ENCODE assay signal across 1 cellular context in the genomic region with DNA sequence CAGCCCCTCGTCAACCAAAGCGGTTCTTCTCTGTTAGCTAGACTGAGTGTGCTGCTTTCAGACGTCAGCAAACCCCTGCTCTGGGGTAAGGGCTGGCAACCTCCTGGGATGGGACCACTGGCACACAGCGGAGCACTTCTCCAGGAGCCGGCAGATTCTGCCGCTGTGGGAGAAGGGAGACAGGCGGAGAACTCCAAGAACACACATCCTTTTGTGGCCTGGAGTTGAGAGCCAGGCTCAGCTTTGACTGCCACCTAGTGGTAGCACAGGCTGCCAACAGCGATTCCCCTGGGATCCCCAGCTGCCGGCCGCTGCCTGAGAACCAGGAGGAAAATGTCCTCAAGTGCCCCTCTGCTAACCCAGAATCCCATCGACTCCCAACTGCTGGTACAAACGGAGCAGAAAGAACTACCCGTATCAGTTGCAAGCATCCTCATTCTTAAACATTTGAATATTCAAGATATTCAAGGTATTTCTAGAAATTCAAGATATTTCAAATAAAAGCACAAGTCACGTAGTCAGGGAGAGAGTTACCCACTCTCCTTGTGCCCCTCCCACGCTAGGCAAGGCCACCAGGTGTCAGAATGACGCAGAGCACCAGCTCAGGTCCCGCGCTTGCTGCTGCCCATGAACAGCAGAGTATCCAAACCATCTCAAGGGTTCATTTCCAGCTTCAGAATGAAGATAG.
TF ChIP-seq lines count a peak whose summit lies in the region.

No MANE protein-coding gene starts in this region.

TF ChIP-seq in HepG2, 621 proteins besides CTCF, POLR2A, EP300 and RAD21 (continued from another document and continues in another):
- TF ChIP-seq, protein P1, sequence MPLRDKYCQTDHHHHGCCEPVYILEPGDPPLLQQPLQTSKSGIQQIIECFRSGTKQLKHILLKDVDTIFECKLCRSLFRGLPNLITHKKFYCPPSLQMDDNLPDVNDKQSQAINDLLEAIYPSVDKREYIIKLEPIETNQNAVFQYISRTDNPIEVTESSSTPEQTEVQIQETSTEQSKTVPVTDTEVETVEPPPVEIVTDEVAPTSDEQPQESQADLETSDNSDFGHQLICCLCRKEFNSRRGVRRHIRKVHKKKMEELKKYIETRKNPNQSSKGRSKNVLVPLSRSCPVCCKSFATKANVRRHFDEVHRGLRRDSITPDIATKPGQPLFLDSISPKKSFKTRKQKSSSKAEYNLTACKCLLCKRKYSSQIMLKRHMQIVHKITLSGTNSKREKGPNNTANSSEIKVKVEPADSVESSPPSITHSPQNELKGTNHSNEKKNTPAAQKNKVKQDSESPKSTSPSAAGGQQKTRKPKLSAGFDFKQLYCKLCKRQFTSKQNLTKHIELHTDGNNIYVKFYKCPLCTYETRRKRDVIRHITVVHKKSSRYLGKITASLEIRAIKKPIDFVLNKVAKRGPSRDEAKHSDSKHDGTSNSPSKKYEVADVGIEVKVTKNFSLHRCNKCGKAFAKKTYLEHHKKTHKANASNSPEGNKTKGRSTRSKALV (CRISPR knock-in tag; IDR thresholded peaks at IDR 0.05) = peak; percentile 65; the same call in 1 of the 2 replicates
- TF ChIP-seq ZNF589 (CRISPR knock-in tag; conservative IDR thresholded peaks at IDR 0.05) (no peak), ZNF556 (CRISPR knock-in tag; IDR thresholded peaks at IDR 0.05; ENCODE audit: borderline replicate concordance) (no peak; the same call in 1 of the 2 replicates), ZNF790 (CRISPR knock-in tag; IDR thresholded peaks at IDR 0.05; ENCODE audit: borderline replicate concordance) (no peak), ZNF10 (CRISPR knock-in tag; IDR thresholded peaks at IDR 0.05; ENCODE audit: borderline replicate concordance, low read depth) (no peak), ELF3 (CRISPR knock-in tag; IDR thresholded peaks at IDR 0.05) (peak; percentile 60; the same call in 1 of the 2 replicates), BRD4 (CRISPR knock-in tag; IDR thresholded peaks at IDR 0.05) (no peak), PATZ1 (CRISPR knock-in tag; IDR thresholded peaks at IDR 0.05) (peak; percentile 49), ZNF713 (CRISPR knock-in tag; IDR thresholded peaks at IDR 0.05) (no peak), IKZF5 (CRISPR knock-in tag; IDR thresholded peaks at IDR 0.05) (peak; percentile 28; the same call in 1 of the 2 replicates), TP53 (CRISPR knock-in tag; conservative IDR thresholded peaks at IDR 0.05) (0 out of 2 replicates have a peak, but pooled peaks have one; percentile 48), FOSL1 (CRISPR knock-in tag; IDR thresholded peaks at IDR 0.05; ENCODE audit: borderline replicate concordance) (no peak), ZNF781 (CRISPR knock-in tag; IDR thresholded peaks at IDR 0.05; ENCODE audit: borderline replicate concordance, not compliant biosample characterization) (no peak), ARHGAP35 (CRISPR knock-in tag; IDR thresholded peaks at IDR 0.05; ENCODE audit: borderline replicate concordance) (no peak), NONO (IDR thresholded peaks at IDR 0.05) (no peak), NONO (CRISPR knock-in tag; conservative IDR thresholded peaks at IDR 0.05) (no peak; the same call in 1 of the 2 replicates), ZFP82 (CRISPR knock-in tag; IDR thresholded peaks at IDR 0.05; ENCODE audit: borderline replicate concordance) (no peak), CCAR2 (optimal IDR thresholded peaks at IDR 0.05; ENCODE audit: low read depth, low read length) (no peak), USF2 (IDR thresholded peaks at IDR 0.05; ENCODE audit: low read depth, low read length) (no peak), USF2 (CRISPR knock-in tag; IDR thresholded peaks at IDR 0.05; ENCODE audit: borderline replicate concordance) (no peak), ZNF446 (CRISPR knock-in tag; IDR thresholded peaks at IDR 0.05) (no peak), TRIM24 (CRISPR knock-in tag; IDR thresholded peaks at IDR 0.05) (no peak), PHF21A (CRISPR knock-in tag; IDR thresholded peaks at IDR 0.05) (no peak), EZH2 (conservative IDR thresholded peaks at IDR 0.05; ENCODE audit: low read depth, low read length) (no peak), ZNF33A (CRISPR knock-in tag; IDR thresholded peaks at IDR 0.05; ENCODE audit: borderline replicate concordance) (no peak), CENPBD1 (CRISPR knock-in tag; IDR thresholded peaks at IDR 0.05; ENCODE audit: borderline replicate concordance, low read depth) (no peak), RFX1 (IDR thresholded peaks at IDR 0.05) (no peak), MAFG (CRISPR knock-in tag; IDR thresholded peaks at IDR 0.05) (no peak), RNF219 (CRISPR knock-in tag; IDR thresholded peaks at IDR 0.05) (no peak), ZNF3 (CRISPR knock-in tag; IDR thresholded peaks at IDR 0.05) (no peak), ETV6 (CRISPR knock-in tag; conservative IDR thresholded peaks at IDR 0.05) (no peak), ZSCAN21 (CRISPR knock-in tag; IDR thresholded peaks at IDR 0.05; ENCODE audit: borderline replicate concordance) (no peak), KDM5B (CRISPR knock-in tag; IDR thresholded peaks at IDR 0.05; ENCODE audit: borderline replicate concordance) (no peak; the same call in 1 of the 2 replicates), ZNF598 (CRISPR knock-in tag; IDR thresholded peaks at IDR 0.05; ENCODE audit: borderline replicate concordance) (no peak), ZNF737 (CRISPR knock-in tag; IDR thresholded peaks at IDR 0.05; ENCODE audit: borderline replicate concordance) (no peak)
- TF ChIP-seq, protein P2, sequence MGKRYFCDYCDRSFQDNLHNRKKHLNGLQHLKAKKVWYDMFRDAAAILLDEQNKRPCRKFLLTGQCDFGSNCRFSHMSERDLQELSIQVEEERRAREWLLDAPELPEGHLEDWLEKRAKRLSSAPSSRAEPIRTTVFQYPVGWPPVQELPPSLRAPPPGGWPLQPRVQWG (CRISPR knock-in tag; IDR thresholded peaks at IDR 0.05; ENCODE audit: borderline replicate concordance, low read depth) = no peak
- TF ChIP-seq, protein P3, sequence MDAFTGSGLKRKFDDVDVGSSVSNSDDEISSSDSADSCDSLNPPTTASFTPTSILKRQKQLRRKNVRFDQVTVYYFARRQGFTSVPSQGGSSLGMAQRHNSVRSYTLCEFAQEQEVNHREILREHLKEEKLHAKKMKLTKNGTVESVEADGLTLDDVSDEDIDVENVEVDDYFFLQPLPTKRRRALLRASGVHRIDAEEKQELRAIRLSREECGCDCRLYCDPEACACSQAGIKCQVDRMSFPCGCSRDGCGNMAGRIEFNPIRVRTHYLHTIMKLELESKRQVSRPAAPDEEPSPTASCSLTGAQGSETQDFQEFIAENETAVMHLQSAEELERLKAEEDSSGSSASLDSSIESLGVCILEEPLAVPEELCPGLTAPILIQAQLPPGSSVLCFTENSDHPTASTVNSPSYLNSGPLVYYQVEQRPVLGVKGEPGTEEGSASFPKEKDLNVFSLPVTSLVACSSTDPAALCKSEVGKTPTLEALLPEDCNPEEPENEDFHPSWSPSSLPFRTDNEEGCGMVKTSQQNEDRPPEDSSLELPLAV (CRISPR knock-in tag; conservative IDR thresholded peaks at IDR 0.05; ENCODE audit: low read depth) = no peak
- TF ChIP-seq, protein P4, sequence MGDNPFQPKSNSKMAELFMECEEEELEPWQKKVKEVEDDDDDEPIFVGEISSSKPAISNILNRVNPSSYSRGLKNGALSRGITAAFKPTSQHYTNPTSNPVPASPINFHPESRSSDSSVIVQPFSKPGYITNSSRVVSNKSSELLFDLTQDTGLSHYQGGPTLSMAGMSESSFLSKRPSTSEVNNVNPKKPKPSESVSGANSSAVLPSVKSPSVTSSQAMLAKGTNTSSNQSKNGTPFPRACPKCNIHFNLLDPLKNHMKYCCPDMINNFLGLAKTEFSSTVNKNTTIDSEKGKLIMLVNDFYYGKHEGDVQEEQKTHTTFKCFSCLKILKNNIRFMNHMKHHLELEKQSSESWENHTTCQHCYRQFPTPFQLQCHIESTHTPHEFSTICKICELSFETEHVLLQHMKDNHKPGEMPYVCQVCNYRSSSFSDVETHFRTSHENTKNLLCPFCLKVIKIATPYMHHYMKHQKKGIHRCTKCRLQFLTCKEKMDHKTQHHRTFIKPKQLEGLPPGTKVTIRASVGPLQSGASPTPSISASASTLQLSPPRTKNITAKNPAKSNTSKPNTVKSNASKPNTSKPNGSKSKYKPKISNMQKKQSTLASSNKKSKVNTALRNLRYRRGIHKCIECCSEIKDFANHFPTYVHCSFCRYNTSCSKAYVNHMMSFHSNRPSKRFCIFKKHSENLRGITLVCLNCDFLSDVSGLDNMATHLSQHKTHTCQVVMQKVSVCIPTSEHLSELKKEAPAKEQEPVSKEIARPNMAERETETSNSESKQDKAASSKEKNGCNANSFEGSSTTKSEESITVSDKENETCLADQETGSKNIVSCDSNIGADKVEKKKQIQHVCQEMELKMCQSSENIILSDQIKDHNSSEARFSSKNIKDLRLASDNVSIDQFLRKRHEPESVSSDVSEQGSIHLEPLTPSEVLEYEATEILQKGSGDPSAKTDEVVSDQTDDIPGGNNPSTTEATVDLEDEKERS (CRISPR knock-in tag; IDR thresholded peaks at IDR 0.05) = no peak
- TF ChIP-seq, protein P5, sequence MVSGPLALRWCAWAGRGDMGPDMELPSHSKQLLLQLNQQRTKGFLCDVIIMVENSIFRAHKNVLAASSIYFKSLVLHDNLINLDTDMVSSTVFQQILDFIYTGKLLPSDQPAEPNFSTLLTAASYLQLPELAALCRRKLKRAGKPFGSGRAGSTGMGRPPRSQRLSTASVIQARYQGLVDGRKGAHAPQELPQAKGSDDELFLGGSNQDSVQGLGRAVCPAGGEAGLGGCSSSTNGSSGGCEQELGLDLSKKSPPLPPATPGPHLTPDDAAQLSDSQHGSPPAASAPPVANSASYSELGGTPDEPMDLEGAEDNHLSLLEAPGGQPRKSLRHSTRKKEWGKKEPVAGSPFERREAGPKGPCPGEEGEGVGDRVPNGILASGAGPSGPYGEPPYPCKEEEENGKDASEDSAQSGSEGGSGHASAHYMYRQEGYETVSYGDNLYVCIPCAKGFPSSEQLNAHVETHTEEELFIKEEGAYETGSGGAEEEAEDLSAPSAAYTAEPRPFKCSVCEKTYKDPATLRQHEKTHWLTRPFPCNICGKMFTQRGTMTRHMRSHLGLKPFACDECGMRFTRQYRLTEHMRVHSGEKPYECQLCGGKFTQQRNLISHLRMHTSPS (CRISPR knock-in tag; IDR thresholded peaks at IDR 0.05; ENCODE audit: low read depth) = no peak
- TF ChIP-seq, protein P6, sequence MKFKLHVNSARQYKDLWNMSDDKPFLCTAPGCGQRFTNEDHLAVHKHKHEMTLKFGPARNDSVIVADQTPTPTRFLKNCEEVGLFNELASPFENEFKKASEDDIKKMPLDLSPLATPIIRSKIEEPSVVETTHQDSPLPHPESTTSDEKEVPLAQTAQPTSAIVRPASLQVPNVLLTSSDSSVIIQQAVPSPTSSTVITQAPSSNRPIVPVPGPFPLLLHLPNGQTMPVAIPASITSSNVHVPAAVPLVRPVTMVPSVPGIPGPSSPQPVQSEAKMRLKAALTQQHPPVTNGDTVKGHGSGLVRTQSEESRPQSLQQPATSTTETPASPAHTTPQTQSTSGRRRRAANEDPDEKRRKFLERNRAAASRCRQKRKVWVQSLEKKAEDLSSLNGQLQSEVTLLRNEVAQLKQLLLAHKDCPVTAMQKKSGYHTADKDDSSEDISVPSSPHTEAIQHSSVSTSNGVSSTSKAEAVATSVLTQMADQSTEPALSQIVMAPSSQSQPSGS (CRISPR knock-in tag; IDR thresholded peaks at IDR 0.05) = no peak
